In the genomic region with DNA sequence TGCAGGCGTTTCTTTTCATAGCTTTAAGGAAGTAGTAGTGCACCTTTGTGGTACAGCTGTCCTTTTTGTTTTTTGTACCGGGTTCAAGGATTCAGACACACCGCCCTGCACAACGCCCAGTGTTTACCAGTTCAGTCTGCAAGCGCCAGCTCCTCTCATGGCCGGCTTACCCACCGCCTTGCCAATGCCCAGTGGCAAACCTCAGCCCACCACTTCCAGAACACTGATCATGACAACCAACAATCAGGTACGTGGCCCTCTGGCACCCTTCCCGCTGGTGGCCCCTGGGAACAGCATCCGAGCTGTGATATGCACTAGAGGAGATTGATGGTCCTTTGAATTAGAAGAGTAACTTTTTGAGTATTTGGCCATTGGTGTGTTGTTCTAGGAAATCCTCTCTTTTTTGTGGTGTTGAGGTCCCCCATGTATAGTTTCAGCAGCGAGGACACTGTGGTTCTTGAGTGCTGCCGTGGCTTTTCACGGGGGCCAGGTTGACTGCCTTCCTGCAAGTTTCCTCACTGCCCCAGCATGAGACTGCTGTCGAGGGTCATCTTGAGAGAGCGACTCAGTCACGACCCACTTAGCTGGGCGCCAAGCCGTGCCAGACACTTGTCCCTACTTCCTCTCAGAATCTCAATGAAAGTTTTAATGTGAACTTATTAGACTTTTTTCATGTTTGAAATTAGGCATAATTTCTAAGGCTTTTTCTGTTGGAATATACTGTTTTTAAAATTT, we compare ENCODE assay signal across 24 cellular contexts.
"Had no signal": no experiment of that assay in that cellular context is flagged by ENCODE, and none has a peak within 500 bp of the region (broad histone marks: within the 10 kb centered on the region; RNA-seq: fewer than 3 reads in every experiment).

No MANE protein-coding gene starts in this region.

- H3K27ac ChIP-seq: left ventricle myocardium inferior, ovary, prostate gland, transverse colon, uterus had no signal

- H3K36me3 ChIP-seq: ovary, uterus had no signal

- H3K4me3 Mint-ChIP-seq: activated CD4-positive, alpha-beta T cell treated with anti-CD3 and anti-CD28 coated beads for 36 hours; activated naive CD4-positive, alpha-beta T cell treated with anti-CD3 and anti-CD28 coated beads, Interleukin-2, amount 10 ng/mL, durations not matched to agents 7 days and 5 days; activated T-cell treated with anti-CD3 and anti-CD28 coated beads, Interleukin-2, amount 50 U/mL, for 4 hours; central memory CD8-positive, alpha-beta T cell; nephron had no signal

- H3K4me2 ChIP-seq: smooth muscle cell had no signal

- ATAC-seq: activated CD4-positive, alpha-beta T cell treated with anti-CD3 and anti-CD28 coated beads for 36 hours; activated T-cell treated with anti-CD3 and anti-CD28 coated beads, Interleukin-2, amount 50 U/mL, for 4 hours had no signal

- H3K4me1 Mint-ChIP-seq: activated CD4-positive, alpha-beta T cell treated with anti-CD3 and anti-CD28 coated beads for 36 hours; activated naive CD4-positive, alpha-beta T cell treated with anti-CD3 and anti-CD28 coated beads, Interleukin-2, amount 10 ng/mL, durations not matched to agents 7 days and 5 days; nephron had no signal

- DNase-seq: activated CD4-positive, alpha-beta T cell treated with anti-CD3 and anti-CD28 coated beads for 36 hours; activated CD4-positive, alpha-beta T cell treated with anti-CD3 and anti-CD28 coated beads, Interleukin-2, amount 50 U/mL, for 4 hours; activated CD4-positive, CD25-positive, alpha-beta regulatory T cell; activated CD8-positive, alpha-beta memory T cell treated with anti-CD3 and anti-CD28 coated beads, Interleukin-2, amount 50 U/mL, for 4 hours; activated naive CD4-positive, alpha-beta T cell treated with anti-CD3 and anti-CD28 coated beads, Interleukin-2, amount 10 ng/mL, durations not matched to agents 7 days and 5 days; activated T-cell treated with anti-CD3 and anti-CD28 coated beads, Interleukin-2, amount 50 U/mL, for 4 hours; anterior cingulate cortex; dermis blood vessel endothelial cell; effector CD8-positive, alpha-beta T cell; islet precursor cell; left ventricle myocardium inferior; retina; stimulated activated CD4-positive, alpha-beta T cell treated with anti-CD3 and anti-CD28 coated beads, Interleukin-15, amount 100 ng/mL, for 24 hours; stimulated activated CD4-positive, alpha-beta T cell treated with anti-CD3 and anti-CD28 coated beads, Interleukin-2, amount 100 ng/mL, for 24 hours; stimulated activated naive CD4-positive, alpha-beta T cell; uterus had no signal

- H3K9me3 ChIP-seq: left ventricle myocardium inferior, ovary, prostate gland, transverse colon, uterus had no signal

- H3K27me3 ChIP-seq: ovary, transverse colon, uterus had no signal

- H3K27ac Mint-ChIP-seq: activated CD4-positive, alpha-beta T cell treated with anti-CD3 and anti-CD28 coated beads for 36 hours; activated naive CD4-positive, alpha-beta T cell treated with anti-CD3 and anti-CD28 coated beads, Interleukin-2, amount 10 ng/mL, durations not matched to agents 7 days and 5 days; activated T-helper 2 cell treated with anti-CD3 and anti-CD28 coated beads, Interferon-gamma antibody, Interleukin-2, Interleukin-4, amounts not matched to agents 10 μg/mL and 5 μg/mL and 100 μg/mL, durations not matched to agents 14 hours and 24 hours and 36 hours; nephron had no signal

- H3K27me3 Mint-ChIP-seq: activated CD4-positive, alpha-beta T cell treated with anti-CD3 and anti-CD28 coated beads for 36 hours; activated naive CD4-positive, alpha-beta T cell treated with anti-CD3 and anti-CD28 coated beads, Interleukin-2, amount 10 ng/mL, durations not matched to agents 7 days and 5 days; central memory CD8-positive, alpha-beta T cell had no signal

- H3K9me3 Mint-ChIP-seq: activated naive CD4-positive, alpha-beta T cell treated with anti-CD3 and anti-CD28 coated beads, Interleukin-2, amount 10 ng/mL, durations not matched to agents 7 days and 5 days; activated T-cell treated with anti-CD3 and anti-CD28 coated beads, Interleukin-2, amount 50 U/mL, for 4 hours; activated T-helper 2 cell treated with anti-CD3 and anti-CD28 coated beads, Interferon-gamma antibody, Interleukin-2, Interleukin-4, amounts not matched to agents 10 μg/mL and 5 μg/mL and 100 μg/mL, durations not matched to agents 14 hours and 24 hours and 36 hours; central memory CD8-positive, alpha-beta T cell; nephron had no signal

- H3K4me1 ChIP-seq: prostate gland, transverse colon, uterus had no signal

- H3K4me3 ChIP-seq: left ventricle myocardium inferior, lung, ovary, prostate gland, smooth muscle cell, transverse colon, uterus had no signal
